In genomic region chr2:24838541-24838940, GRCh38 we compare ENCODE assay signal across 21 cellular contexts.
"Had no signal": no experiment of that assay in that cellular context is flagged by ENCODE, and none has a peak within 500 bp of the region (broad histone marks: within the 10 kb centered on the region; RNA-seq: fewer than 3 reads in every experiment).

No MANE protein-coding gene starts in this region.

- H3K9me3 ChIP-seq: esophagus muscularis mucosa, gastroesophageal sphincter, heart left ventricle, left lung had no signal

- H3K27ac Mint-ChIP-seq: immature natural killer cell, memory B cell had no signal

- H3K27me3 Mint-ChIP-seq: memory B cell had no signal

- H3K27ac ChIP-seq: coronary artery, esophagus muscularis mucosa, foreskin keratinocyte, gastroesophageal sphincter, heart left ventricle, hepatocyte, left lung had no signal

- H3K4me1 Mint-ChIP-seq: immature natural killer cell, memory B cell had no signal

- H3K27me3 ChIP-seq: dorsolateral prefrontal cortex, esophagus muscularis mucosa, foreskin keratinocyte, gastroesophageal sphincter, heart left ventricle, hepatocyte, left lung had no signal

- H3K9me3 Mint-ChIP-seq: immature natural killer cell, memory B cell had no signal

- H2AFZ ChIP-seq: hepatocyte had no signal

- DNase-seq: dermis blood vessel endothelial cell; dorsolateral prefrontal cortex; effector CD4-positive, alpha-beta T cell; effector memory CD4-positive, alpha-beta T cell; foreskin keratinocyte; heart left ventricle; hypothalamus; immature natural killer cell; islet precursor cell; left cardiac atrium; left lung; left ventricle myocardium superior; mammary epithelial cell; mesendoderm; midbrain had no signal

- H3K4me3 ChIP-seq: coronary artery, dorsolateral prefrontal cortex, esophagus muscularis mucosa, gastroesophageal sphincter, heart left ventricle, hepatocyte, left lung, lung had no signal

- H3K4me1 ChIP-seq: esophagus muscularis mucosa, foreskin keratinocyte, gastroesophageal sphincter, heart left ventricle, left lung had no signal

- H3K4me3 Mint-ChIP-seq: immature natural killer cell, memory B cell had no signal

- H3K4me2 ChIP-seq: hepatocyte had no signal

- H3K36me3 Mint-ChIP-seq: immature natural killer cell had no signal

- H3K79me2 ChIP-seq: hepatocyte had no signal
